Comparison of ENCODE assay signal across 31 cellular contexts in genomic region chr11:112460141-112460540, GRCh38.
DNase-seq lines count a peak whose midpoint lies in the region; ATAC-seq and TF ChIP-seq lines count a peak whose summit lies in the region.
"Had no signal": no experiment of that assay in that cellular context is flagged by ENCODE, and none has a peak within 500 bp of the region (broad histone marks: within the 10 kb centered on the region; RNA-seq: fewer than 3 reads in every experiment).

No MANE protein-coding gene starts in this region.

- no peak for DNase-seq in T-helper 17 cell
- DNase-seq in hypothalamus (lab: John Stamatoyannopoulos, UW), result no peak
- DNase-seq in SKM-1 (lab: John Stamatoyannopoulos, UW; ENCODE audit: unreplicated experiment), result no peak
- DNase-seq: 8988T; ACHN; AML-193; BE2C; C1 segment of cervical spinal cord; Caco-2; Calu3; CD4-positive, alpha-beta memory T cell; CD4-positive, alpha-beta T cell; CD4-positive, CD25-positive, alpha-beta regulatory T cell; CD8-positive, alpha-beta memory T cell; CD8-positive, alpha-beta T cell; COR-L47; DMS 273 treated with DMSO at 0.1 percent for 48 hours; DMS153; DMS53; DMS79; DMS79 treated with DMSO at 0.1 percent for 48 hours; DND-41; EL had no signal

- H3K27ac ChIP-seq in HEK293 (ENCODE audit: extremely low read depth, low read depth, low read length), result no peak overlapping the region
- H3K27ac ChIP-seq: 22Rv1; A549; BLaER1; BLaER1 treated with 17β-estradiol and CSF1 and Interleukin-3, amounts not matched to agents 10 nM and 100 nM; C4-2B had no signal

- no peak for TF ChIP-seq CTCF in HEK293 (tag by site-specific recombination; IDR thresholded peaks at IDR 0.05)

- peaks cover 3% of the 10 kb centered on the region for H3K27me3 Mint-ChIP-seq in T-helper 17 cell
- H3K27me3 Mint-ChIP-seq: CD4-positive, alpha-beta T cell had no signal

- CTCF ChIA-PET in HEK293 (lab: Yijun Ruan, JAX), result no interaction called here

- H3K9me3 ChIP-seq in HEK293 (ENCODE audit: control insufficient read depth, insufficient read depth, low read depth, low read length), result no peaks in the 10 kb centered on the region
- H3K9me3 ChIP-seq in T-helper 17 cell (ENCODE audit: control insufficient read depth, low read length, poor library complexity, severe bottlenecking), result no peaks in the 10 kb centered on the region
- H3K9me3 ChIP-seq: A549, BE2C, Caco-2 had no signal

- H3K27ac Mint-ChIP-seq in T-helper 17 cell, result no peak overlapping the region
- H3K27ac Mint-ChIP-seq: B cell; CD14-positive monocyte; CD4-positive, alpha-beta T cell; CD4-positive, CD25-positive, alpha-beta regulatory T cell; CD8-positive, alpha-beta memory T cell; CD8-positive, alpha-beta T cell had no signal

- H3K4me1 Mint-ChIP-seq in T-helper 17 cell, result peaks cover 4% of the 10 kb centered on the region
- H3K4me1 Mint-ChIP-seq: B cell had no signal

- H3K4me3 ChIP-seq in HEK293 (ENCODE audit: low read depth, low read length), result no peak overlapping the region
- H3K4me3 ChIP-seq: A549; BLaER1; BLaER1 treated with 17β-estradiol and CSF1 and Interleukin-3, amounts not matched to agents 10 nM and 100 nM had no signal

- no peaks in the 10 kb centered on the region for H3K36me3 Mint-ChIP-seq in T-helper 17 cell (ENCODE audit: low read depth)
- H3K36me3 Mint-ChIP-seq: CD14-positive monocyte; CD4-positive, alpha-beta memory T cell; CD4-positive, CD25-positive, alpha-beta regulatory T cell; CD8-positive, alpha-beta memory T cell; CD8-positive, alpha-beta T cell had no signal

- ATAC-seq in T-helper 17 cell, result no peak
- ATAC-seq: A549; CD8-positive, alpha-beta T cell had no signal

- no peaks in the 10 kb centered on the region for H3K36me3 ChIP-seq in HEK293 (ENCODE audit: control insufficient read depth in 2 of 2, insufficient read depth in 1 of 2, low read length in 2 of 2)
- H3K36me3 ChIP-seq: BE2C; BLaER1; BLaER1 treated with 17β-estradiol and CSF1 and Interleukin-3, amounts not matched to agents 10 nM and 100 nM had no signal

- peak overlapping the region; percentile 25 for H3K4me3 Mint-ChIP-seq in T-helper 17 cell
- H3K4me3 Mint-ChIP-seq: B cell; CD14-positive monocyte; CD4-positive, alpha-beta T cell; CD4-positive, CD25-positive, alpha-beta regulatory T cell; CD8-positive, alpha-beta T cell had no signal

- POLR2A ChIA-PET in HEK293 (lab: Yijun Ruan, JAX), result no interaction called here

- no peaks in the 10 kb centered on the region for H3K4me1 ChIP-seq in HEK293 (ENCODE audit: control insufficient read depth, insufficient read depth, low read length)
- H3K4me1 ChIP-seq: A549; BE2C; BLaER1; BLaER1 treated with 17β-estradiol and CSF1 and Interleukin-3, amounts not matched to agents 10 nM and 100 nM had no signal

TF ChIP-seq in HEK293, 187 proteins besides CTCF, POLR2A, EP300 and RAD21:
- TF ChIP-seq ZNF558 (tag by site-specific recombination; IDR thresholded peaks at IDR 0.05) (peak; percentile 91), ZFP37 (tag by site-specific recombination; IDR thresholded peaks at IDR 0.05) (no peak), ZNF19 (tag by site-specific recombination; IDR thresholded peaks at IDR 0.05; ENCODE audit: low read depth) (no peak), TSHZ1 (tag by site-specific recombination; IDR thresholded peaks at IDR 0.05; ENCODE audit: borderline replicate concordance) (no peak)
